Comparison of ENCODE assay signal across 19 cellular contexts in the genomic region with DNA sequence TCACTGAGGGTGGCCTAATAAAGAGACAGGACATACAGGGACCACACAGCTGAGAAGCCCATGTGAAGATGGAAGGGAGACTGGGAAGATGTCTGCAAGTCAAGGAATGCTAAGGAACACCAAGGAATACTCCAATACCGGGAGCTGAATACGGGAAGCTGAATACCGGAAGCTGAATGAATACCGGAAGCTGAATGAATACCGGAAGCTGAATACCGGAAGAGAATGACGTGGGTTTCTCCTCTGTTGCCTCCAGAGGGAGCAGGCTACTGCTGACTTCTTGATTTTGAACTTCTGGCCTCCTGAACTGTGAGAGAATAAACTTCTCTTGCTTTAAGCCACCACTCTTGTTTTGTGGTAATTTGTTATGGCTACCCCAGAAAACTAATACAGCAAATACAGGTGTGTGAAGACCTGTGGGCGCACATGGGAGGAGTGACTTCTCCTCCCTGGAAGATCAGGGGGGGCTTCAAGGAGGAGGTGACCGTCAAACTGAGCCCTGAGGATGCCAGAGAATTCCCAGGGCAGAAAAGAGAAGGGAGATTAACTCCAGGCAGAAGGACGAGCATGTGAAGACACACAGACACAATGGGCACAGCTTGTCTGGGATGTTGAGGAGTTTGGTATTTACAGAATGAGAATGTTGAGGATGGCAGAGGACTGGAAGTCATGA.
A peak's percentile ranks its signal among the peaks of the same experiment; 100 is the strongest.
DNase-seq lines count a peak whose midpoint lies in the region; ATAC-seq, FAIRE-seq and TF ChIP-seq lines count a peak whose summit lies in the region.
"Had no signal": no experiment of that assay in that cellular context is flagged by ENCODE, and none has a peak within 500 bp of the region (broad histone marks: within the 10 kb centered on the region; RNA-seq: fewer than 3 reads in every experiment).

No MANE protein-coding gene starts in this region.

- H3K4me2 ChIP-seq in H9 (ENCODE audit: insufficient read depth, insufficient read length, low read length): no peak overlapping the region
- no peak overlapping the region for H3K4me2 ChIP-seq in endothelial cell of umbilical vein (ENCODE audit: insufficient read depth, low read length)

- H2AFZ ChIP-seq in H9 (ENCODE audit: low read length) (no peak overlapping the region), endothelial cell of umbilical vein (ENCODE audit: low read depth, low read length) (peak overlapping the region; percentile 6)

- H3K36me3 ChIP-seq in Peyer's patch (no peaks in the 10 kb centered on the region), endothelial cell of umbilical vein (ENCODE audit: control insufficient read depth in 2 of 2, extremely low read depth in 1 of 2, insufficient read depth in 2 of 2, low read length in 2 of 2) (no peaks in the 10 kb centered on the region), stomach (no peaks in the 10 kb centered on the region), A673 (ENCODE audit: insufficient read depth, low read length, poor library complexity, severe bottlenecking) (no peaks in the 10 kb centered on the region)

- no peak overlapping the region for H3K14ac ChIP-seq in H9 (ENCODE audit: insufficient read depth, low read length)

- no peaks in the 10 kb centered on the region for H3K9me3 ChIP-seq in H9 (ENCODE audit: control insufficient read depth, low read depth, low read length)
- no peaks in the 10 kb centered on the region for H3K9me3 ChIP-seq in Peyer's patch
- no peaks in the 10 kb centered on the region for H3K9me3 ChIP-seq in endothelial cell of umbilical vein (replicated peaks; ENCODE audit: control insufficient read depth, insufficient read depth, low read length)
- no peaks in the 10 kb centered on the region for H3K9me3 ChIP-seq in stomach
- H3K9me3 ChIP-seq in A673 (ENCODE audit: low read depth, low read length, poor library complexity, severe bottlenecking): no peaks in the 10 kb centered on the region
- H3K9me3 ChIP-seq in CD4-positive, alpha-beta T cell (ENCODE audit: control insufficient read depth, low read length): no peaks in the 10 kb centered on the region
- H3K9me3 ChIP-seq: Caco-2 had no signal

- H3K23me2 ChIP-seq in H9 (ENCODE audit: insufficient read length, low read depth, low read length, poor library complexity, severe bottlenecking): no peaks in the 10 kb centered on the region

- no peak overlapping the region for H2BK12ac ChIP-seq in H9 (ENCODE audit: insufficient read length, low read depth, low read length)

- no peak for ATAC-seq in GM21737 (IDR thresholded peaks at IDR 0.05; ENCODE audit: unreplicated experiment)
- no peak for ATAC-seq in CD4-positive, alpha-beta T cell (ENCODE audit: poor library complexity)
- ATAC-seq: activated naive CD4-positive, alpha-beta T cell treated with anti-CD3 and anti-CD28 coated beads, Interleukin-2, amount 50 U/mL, for 72 hours; effector memory CD8-positive, alpha-beta T cell; stimulated activated naive CD8-positive, alpha-beta T cell treated with anti-CD3 and anti-CD28 coated beads, Interleukin-15, Interleukin-2, amounts not matched to agents 100 U/mL and 50 U/mL, for 24 hours had no signal

- H3K79me1 ChIP-seq in H9 (ENCODE audit: insufficient read depth, low read depth, low read length, poor library complexity, severe bottlenecking): no peaks in the 10 kb centered on the region

- peak; percentile 47 for TF ChIP-seq CTCF in H9 (conservative IDR thresholded peaks at IDR 0.05)
- TF ChIP-seq CTCF in Peyer's patch (IDR thresholded peaks at IDR 0.05): peak in 1 of 6 experiments; percentile 5
- TF ChIP-seq CTCF in endothelial cell of umbilical vein (IDR thresholded peaks at IDR 0.05; ENCODE audit: extremely low read depth in 1 of 2, insufficient read depth in 1 of 2, low read depth in 1 of 2, low read length in 2 of 2): no peak
- TF ChIP-seq CTCF in stomach (IDR thresholded peaks at IDR 0.05): no peak
- TF ChIP-seq CTCF in A673 (conservative IDR thresholded peaks at IDR 0.05; ENCODE audit: low read depth, low read length): no peak
- TF ChIP-seq CTCF in CD4-positive, alpha-beta T cell (IDR thresholded peaks at IDR 0.05): no peak

- no peak overlapping the region for H2BK20ac ChIP-seq in H9 (ENCODE audit: low read depth, low read length, poor library complexity, severe bottlenecking)

- no peak overlapping the region for H3K4ac ChIP-seq in H9 (ENCODE audit: low read depth, low read length)

- BruUV-seq in endothelial cell of umbilical vein (replicated peaks; lab: Mats Ljungman, UMichigan) (no TSS peak), A673 (replicated peaks; lab: Mats Ljungman, UMichigan) (no TSS peak)

- no peaks in the 10 kb centered on the region for H3K79me2 ChIP-seq in H9 (ENCODE audit: insufficient read depth, low read length)
- H3K79me2 ChIP-seq in endothelial cell of umbilical vein (ENCODE audit: control insufficient read depth, insufficient read depth, low read length): no peaks in the 10 kb centered on the region

- no peak overlapping the region for H4K5ac ChIP-seq in H9 (ENCODE audit: insufficient read length, low read depth, low read length)

- WGBS in H9 (ENCODE audit: extremely low coverage, insufficient read length, low lambda C conversion rate): no CpG with 5 or more reads among the region's 10 CpGs
- 61 to 67% (median 63%) methylated on average over 10 of the region's 10 CpGs for WGBS in stomach, 5 donors

- no peak overlapping the region for H3T11ph ChIP-seq in H9 (ENCODE audit: low read length)

- H3K27me3 ChIP-seq in H9 (ENCODE audit: insufficient read depth, low read length) (no peaks in the 10 kb centered on the region), Peyer's patch (no peaks in the 10 kb centered on the region), endothelial cell of umbilical vein (ENCODE audit: control insufficient read depth in 2 of 2, insufficient read depth in 2 of 2, low read length in 2 of 2) (peaks cover 0 to 2% of the 10 kb centered on the region in 2 experiments), stomach (peaks cover 0 to 3% (median 0%) of the 10 kb centered on the region in 3 donors), A673 (replicated peaks; ENCODE audit: insufficient read depth, low read depth, low read length, poor library complexity) (peaks cover 18% of the 10 kb centered on the region)
- peaks cover 4% of the 10 kb centered on the region for H3K27me3 ChIP-seq in CD4-positive, alpha-beta T cell (ENCODE audit: control insufficient read depth, insufficient read depth, low read length)

- H2BK15ac ChIP-seq in H9 (ENCODE audit: low read depth, low read length): no peak overlapping the region

- peaks cover 28% of the 10 kb centered on the region for H3K27me3 Mint-ChIP-seq in H9 (ENCODE audit: low read depth)
- peaks cover 29% of the 10 kb centered on the region for H3K27me3 Mint-ChIP-seq in CD4-positive, alpha-beta T cell

- dilution Hi-C loops in endothelial cell of umbilical vein (cut with MboI; ENCODE audit: extremely low pct_ligation_motif_present, low sequenced_read_pairs): no loop called here

- TF ChIP-seq POLR2A in Peyer's patch (IDR thresholded peaks at IDR 0.05): no peak
- no peak for TF ChIP-seq POLR2A in endothelial cell of umbilical vein (IDR thresholded peaks at IDR 0.05; ENCODE audit: low read depth, low read length)
- no peak for TF ChIP-seq POLR2A in stomach (IDR thresholded peaks at IDR 0.05)

- no peak overlapping the region for H2BK5ac ChIP-seq in H9 (ENCODE audit: insufficient read length, low read length)

- no peaks in the 10 kb centered on the region for H3K36me3 Mint-ChIP-seq in H9 (ENCODE audit: insufficient read depth in 1 of 3, low read depth in 3 of 3)
- H3K36me3 Mint-ChIP-seq in CD4-positive, alpha-beta T cell (ENCODE audit: low read depth): peaks cover 3% of the 10 kb centered on the region

- no peaks in the 10 kb centered on the region for H4K20me1 ChIP-seq in H9 (ENCODE audit: control insufficient read depth, insufficient read depth, insufficient read length)
- no peaks in the 10 kb centered on the region for H4K20me1 ChIP-seq in endothelial cell of umbilical vein (replicated peaks; ENCODE audit: control insufficient read depth, extremely low read depth, insufficient read depth, low read length)

- no peak overlapping the region; a peak in 1 of 7 replicates for H3K27ac Mint-ChIP-seq in H9
- H3K27ac Mint-ChIP-seq in CD4-positive, alpha-beta T cell: no peak overlapping the region
- H3K27ac Mint-ChIP-seq: activated naive CD4-positive, alpha-beta T cell treated with anti-CD3 and anti-CD28 coated beads, Interleukin-2, amount 50 U/mL, for 72 hours; T-helper 1 cell treated with Interleukin-12 subunit alpha and Interleukin-12 subunit beta and Interleukin-4 antibody, amounts not matched to agents 30 μg/mL and 1 μg/mL, for 36 hours had no signal

- H3K9ac ChIP-seq in H9 (ENCODE audit: extremely low read depth, insufficient read length, low read length): no peak overlapping the region
- no peak overlapping the region for H3K9ac ChIP-seq in endothelial cell of umbilical vein (replicated peaks; ENCODE audit: extremely low read depth, insufficient read depth, low read length)

- H4K8ac ChIP-seq in H9 (replicated peaks; ENCODE audit: insufficient read length, low read depth, low read length): no peak overlapping the region

- H3K4me3 ChIP-seq in Peyer's patch (no peak overlapping the region), endothelial cell of umbilical vein (replicated peaks in 1 of 3; ENCODE audit: insufficient read depth in 1 of 3, low read depth in 1 of 3, low read length in 3 of 3) (no peak overlapping the region), stomach (no peak overlapping the region), A673 (ENCODE audit: low read depth, low read length, poor library complexity, severe bottlenecking) (no peak overlapping the region)
- H3K4me3 ChIP-seq: skin epidermis had no signal

- CTCF ChIA-PET in endothelial cell of umbilical vein (lab: Charles Lee) (interaction anchor here (0.8 to 2.3 kb wide), 2 partner anchors 12 to 359 kb away, joined by 6 read pairs; no protein-coding TSS in a partner anchor), A673 (lab: Charles Lee) (no interaction called here)
- CTCF ChIA-PET in CD4-positive, alpha-beta T cell (lab: Charles Lee): no interaction called here

- no peaks in the 10 kb centered on the region for H3K9me1 ChIP-seq in endothelial cell of umbilical vein (replicated peaks; ENCODE audit: control insufficient read depth, extremely low read depth, insufficient read depth, low read length)

- no peak overlapping the region for H2AK5ac ChIP-seq in H9 (ENCODE audit: insufficient read length, low read length)

- DNase-seq in H9 (no peak), Peyer's patch (no peak), endothelial cell of umbilical vein (ENCODE audit: low read depth, low spot score) (peak; percentile 4), stomach (no peak), A673 (ENCODE audit: low spot score) (no peak), Ammon's horn (ENCODE audit: low spot score) (no peak)
- DNase-seq in CD4-positive, alpha-beta T cell: no peak
- DNase-seq: activated CD4-positive, alpha-beta T cell treated with anti-CD3 and anti-CD28 coated beads for 4 hours; Caco-2; effector memory CD8-positive, alpha-beta T cell; NCI-H187; NCI-H524; stimulated activated naive CD8-positive, alpha-beta T cell treated with anti-CD3 and anti-CD28 coated beads, Interleukin-15, Interleukin-2, amounts not matched to agents 100 U/mL and 50 U/mL, for 24 hours had no signal

- POLR2A ChIA-PET in endothelial cell of umbilical vein (lab: Charles Lee) (no interaction called here), A673 (lab: Charles Lee; ENCODE audit: low non-redundant PET) (no interaction called here)
- POLR2A ChIA-PET in CD4-positive, alpha-beta T cell (lab: Charles Lee): no interaction called here

- H3K27ac ChIP-seq in H9 (ENCODE audit: insufficient read length, low read depth, low read length): no peak overlapping the region
- H3K27ac ChIP-seq in Peyer's patch: peak overlapping the region in 3 of 4 donors; percentile 36 to 64 (median 50)
- H3K27ac ChIP-seq in endothelial cell of umbilical vein (ENCODE audit: insufficient read depth, low read depth, low read length): no peak overlapping the region
- H3K27ac ChIP-seq in stomach: peak overlapping the region in 4 of 5 donors; percentile 1 to 76 (median 40)
- no peak overlapping the region for H3K27ac ChIP-seq in A673 (ENCODE audit: low read depth, low read length, poor library complexity, severe bottlenecking)
- H3K27ac ChIP-seq in CD4-positive, alpha-beta T cell (ENCODE audit: low read depth, low read length): no peak overlapping the region
- H3K27ac ChIP-seq: HL-60, skin epidermis had no signal

- H3K4me1 ChIP-seq in H9 (ENCODE audit: insufficient read depth, low read length) (no peaks in the 10 kb centered on the region), Peyer's patch (no peaks in the 10 kb centered on the region), endothelial cell of umbilical vein (ENCODE audit: control insufficient read depth, extremely low read depth, insufficient read depth, low read length) (peaks cover 5% of the 10 kb centered on the region), stomach (peaks cover 0 to 26% (median 0%) of the 10 kb centered on the region in 4 donors), A673 (ENCODE audit: insufficient read depth, low read length, poor library complexity, severe bottlenecking) (no peaks in the 10 kb centered on the region)
- H3K4me1 ChIP-seq: Caco-2 had no signal

- intact Hi-C loops in endothelial cell of umbilical vein (cut with micrococcal nuclease) (no loop called here), stomach (cut with DNase I; ENCODE audit: low total_unique reads) (no loop called here), A673 (cut with micrococcal nuclease; ENCODE audit: unreplicated experiment) (no loop called here)
- intact Hi-C loops in CD4-positive, alpha-beta T cell (cut with DNase I, micrococcal nuclease): no loop called here

- H3K4me1 Mint-ChIP-seq in H9: no peaks in the 10 kb centered on the region
- H3K4me1 Mint-ChIP-seq in CD4-positive, alpha-beta T cell (ENCODE audit: low read depth): peaks cover 5% of the 10 kb centered on the region

- H3K56ac ChIP-seq in H9 (ENCODE audit: insufficient read length, low read depth, low read length): peak overlapping the region; percentile 43

- no peak overlapping the region for H3K18ac ChIP-seq in H9 (ENCODE audit: insufficient read length, low read depth, low read length)

- H2BK120ac ChIP-seq in H9 (ENCODE audit: low read depth, low read length, poor library complexity, severe bottlenecking): no peak overlapping the region

- no peak overlapping the region for H4K91ac ChIP-seq in H9 (ENCODE audit: insufficient read length, low read depth, low read length)

- peak; percentile 78 for FAIRE-seq in endothelial cell of umbilical vein (lab: Jason Lieb, UNC)
- FAIRE-seq: islet of Langerhans had no signal

- peaks cover 0 to 3% of the 10 kb centered on the region in 2 experiments; a peak in 2 of 5 replicates for H3K9me3 Mint-ChIP-seq in H9
- peaks cover 4% of the 10 kb centered on the region for H3K9me3 Mint-ChIP-seq in CD4-positive, alpha-beta T cell

- H3K4me3 Mint-ChIP-seq in H9: no peak overlapping the region
- H3K4me3 Mint-ChIP-seq in CD4-positive, alpha-beta T cell: no peak overlapping the region
- H3K4me3 Mint-ChIP-seq: T-helper 1 cell treated with Interleukin-12 subunit alpha and Interleukin-12 subunit beta and Interleukin-4 antibody, amounts not matched to agents 30 μg/mL and 1 μg/mL, for 36 hours had no signal

- H3K23ac ChIP-seq in H9 (ENCODE audit: insufficient read length, low read depth, low read length): no peak overlapping the region

- no peak for TF ChIP-seq EP300 in stomach (IDR thresholded peaks at IDR 0.05)

Comparison
In these comparisons a context has a peak if more than half of its experiments do, and no peak if none do; other contexts are left out.
1. H3K27ac ChIP-seq: peak in Peyer's patch (3 of 4) and stomach (4 of 5); none in H9 (single experiment), endothelial cell of umbilical vein (single experiment), A673 (single experiment) and CD4-positive, alpha-beta T cell (single experiment).